In genomic region chr4:92307886-92308285, GRCh38 we compare ENCODE assay signal across 17 cellular contexts. TPM values are rescaled to one million over a fixed set of nuclear protein-coding genes. Genes with fewer than 3 reads are reported as not detected.
DNase-seq lines count a peak whose midpoint lies in the region; ATAC-seq and TF ChIP-seq lines count a peak whose summit lies in the region.
"Had no signal": no experiment of that assay in that cellular context is flagged by ENCODE, and none has a peak within 500 bp of the region (broad histone marks: within the 10 kb centered on the region; RNA-seq: fewer than 3 reads in every experiment).

No MANE protein-coding gene starts in this region.

- peak overlapping the region; percentile 6 for H3K27ac ChIP-seq in layer of hippocampus (ENCODE audit: low read depth, low read length)
- H3K27ac ChIP-seq: A549 had no signal

- POLR2A ChIA-PET in WTC11 (lab: Charles Lee) = no interaction called here

- H3K27me3 ChIP-seq in layer of hippocampus (ENCODE audit: control insufficient read depth, insufficient read depth, low read length) = peaks cover 5% of the 10 kb centered on the region

- peaks cover 8% of the 10 kb centered on the region for H3K9me3 Mint-ChIP-seq in WTC11

- peaks cover 7% of the 10 kb centered on the region for H3K36me3 Mint-ChIP-seq in WTC11

- CTCF ChIA-PET in WTC11 (lab: Charles Lee) = no interaction called here

- in situ Hi-C loops in G401 (cut with HindIII; ENCODE audit: low sequenced_read_pairs) = no loop called here

- DNase-seq in G401 (ENCODE audit: low spot score) (peak; percentile 71), WTC11 (ENCODE audit: low spot score) (no peak), pons (ENCODE audit: low spot score) (peak; percentile 64), NCI-H2081 (lab: John Stamatoyannopoulos, UW) (no peak), HCEC 1CT (no peak), NCI-H526 treated with DMSO at 0.1 percent for 48 hours (lab: John Stamatoyannopoulos, UW) (no peak)
- DNase-seq: NCI-H1092, NCI-H146, NCI-H2081 treated with DMSO at 0.1 percent for 48 hours, NCI-H2227 treated with DMSO at 0.1 percent for 48 hours, NCI-H526, SHP77, SK-N-SH had no signal

- H3K27ac Mint-ChIP-seq in WTC11 = no peak overlapping the region

- peak overlapping the region; percentile 56 for H3K4me3 Mint-ChIP-seq in WTC11

- no peaks in the 10 kb centered on the region for H3K27me3 Mint-ChIP-seq in WTC11 (ENCODE audit: low read depth)

- peaks cover 37% of the 10 kb centered on the region for H3K4me1 Mint-ChIP-seq in WTC11

- ATAC-seq in WTC11 = no peak
- ATAC-seq in GM18517 (IDR thresholded peaks at IDR 0.05; ENCODE audit: unreplicated experiment) = no peak
- ATAC-seq: A549 had no signal

- no peak for TF ChIP-seq CTCF in WTC11 (IDR thresholded peaks at IDR 0.05)

TF ChIP-seq in WTC11, 78 proteins besides CTCF, POLR2A, EP300 and RAD21:
- TF ChIP-seq TEAD1 (CRISPR knock-in tag; IDR thresholded peaks at IDR 0.05) (no peak), ZNF281 (CRISPR knock-in tag; IDR thresholded peaks at IDR 0.05) (no peak), ATF3 (CRISPR knock-in tag; conservative IDR thresholded peaks at IDR 0.05) (no peak), ZNF671 (CRISPR knock-in tag; IDR thresholded peaks at IDR 0.05) (no peak), ZNF423 (CRISPR knock-in tag; IDR thresholded peaks at IDR 0.05) (no peak), SMAD3 (CRISPR knock-in tag; IDR thresholded peaks at IDR 0.05; ENCODE audit: borderline replicate concordance) (no peak), EMX1 (CRISPR knock-in tag; IDR thresholded peaks at IDR 0.05) (no peak), GABPB1 (CRISPR knock-in tag; IDR thresholded peaks at IDR 0.05) (no peak), STAT6 (CRISPR knock-in tag; conservative IDR thresholded peaks at IDR 0.05; ENCODE audit: low read depth) (no peak), JUN (CRISPR knock-in tag; IDR thresholded peaks at IDR 0.05) (no peak)

RNA-seq across cellular contexts. Expression of gene GRID2, which starts 4.1 kb away (rescaled TPM):
- not detected in 2 replicates for total RNA-seq in G401 (2014; rRNA removed; shearing (Covaris generic))
- total RNA-seq in WTC11 (2021) = 24.6 to 26.8 TPM (median 25.5 TPM) in 3 replicates
- total RNA-seq: MCF 10A had no signal

Comparison
In these comparisons a context has a peak if more than half of its experiments do, and no peak if none do; other contexts are left out.
1. DNase-seq: peak in G401 (single experiment) and pons (single experiment); none in WTC11 (single experiment), NCI-H2081 (0 of 2), HCEC 1CT (single experiment) and NCI-H526 treated with DMSO at 0.1 percent for 48 hours (single experiment).
2. RNA of gene GRID2, which starts 4.1 kb away (total RNA-seq): 24.6 to 26.8 TPM in WTC11; not detected in G401; every median in the first group is over 10 times any median in the second.